8 cellular contexts compared by ENCODE assay signal in genomic region chr7:72829964-72830354, GRCh38. TPM values are rescaled to one million over a fixed set of nuclear protein-coding genes. Genes with fewer than 3 reads are reported as not detected.
DNase-seq lines count a peak whose midpoint lies in the region; TF ChIP-seq lines count a peak whose summit lies in the region.
"Not testable (repeated sequence)": the region's sequence is repeated elsewhere in the genome, so short reads cannot be mapped to it uniquely, and the experiment has no call there.

No MANE protein-coding gene starts in this region.

- WGBS in GM23248 (ENCODE audit: low coverage in 1 of 2, low lambda C conversion rate in 2 of 2, missing lambda C conversion rate in 2 of 2), 2 experiments = 1% methylated on average over 8 of the region's 8 CpGs

- peak; percentile 7 for DNase-seq in DMS79 treated with DMSO at 0.1 percent for 48 hours (lab: John Stamatoyannopoulos, UW)
- DNase-seq in GM23248 = peak; percentile 86
- DNase-seq in M059J (ENCODE audit: low read depth) = peak; percentile 79
- DNase-seq in SK-N-MC (ENCODE audit: low read depth, low spot score) = not testable (repeated sequence)
- DNase-seq in activated naive CD4-positive, alpha-beta T cell treated with Interleukin-2 at 50 U/mL for 16 hours = peak; percentile 44
- peak; percentile 84 for DNase-seq in fibroblast of pulmonary artery (ENCODE audit: low read depth)
- peak in 5 of 6 experiments; percentile 37 to 82 (median 48) for DNase-seq in stimulated activated naive CD4-positive, alpha-beta T cell (lab: John Stamatoyannopoulos, UW)

- H3K79me2 ChIP-seq in GM23248 (ENCODE audit: insufficient read depth) = peaks cover 59% of the 10 kb centered on the region

- peak overlapping the region; percentile 72 for H2AFZ ChIP-seq in GM23248

- H3K4me3 ChIP-seq in GM23248 (peak overlapping the region; percentile 94), SK-N-MC (peak overlapping the region; percentile 91), fibroblast of pulmonary artery (replicated peaks; ENCODE audit: low read depth, low read length) (peak overlapping the region; percentile 65), muscle layer of duodenum (ENCODE audit: low read depth in 1 of 2, low read length in 2 of 2) (peak overlapping the region; percentile 76 to 80)

- peak overlapping the region; percentile 94 for H3K4me2 ChIP-seq in GM23248 (ENCODE audit: unreplicated experiment)

- H3K36me3 ChIP-seq in GM23248 (ENCODE audit: low read depth) (peaks cover 34% of the 10 kb centered on the region), SK-N-MC (ENCODE audit: insufficient read depth, low read length) (peaks cover 26% of the 10 kb centered on the region), muscle layer of duodenum (ENCODE audit: control insufficient read depth in 1 of 2, insufficient read depth in 2 of 2, low read length in 2 of 2) (peaks cover 4 to 25% of the 10 kb centered on the region in 2 donors)

- peak overlapping the region; percentile 98 for H3K9ac ChIP-seq in GM23248
- peak overlapping the region; percentile 79 for H3K9ac ChIP-seq in SK-N-MC (ENCODE audit: insufficient read length)

- H3K9me2 ChIP-seq in GM23248 (ENCODE audit: insufficient read depth) = not testable (repeated sequence)

- not testable (repeated sequence) for H4K20me1 ChIP-seq in GM23248 (ENCODE audit: insufficient read depth)

- H3K4me1 ChIP-seq in GM23248 (ENCODE audit: insufficient read depth) (peaks cover 12% of the 10 kb centered on the region), muscle layer of duodenum (ENCODE audit: control insufficient read depth in 1 of 2, insufficient read depth in 2 of 2, low read length in 2 of 2) (peaks cover 0 to 14% of the 10 kb centered on the region in 2 donors)

- in situ Hi-C loops in GM23248 (cut with MboI) = not testable (repeated sequence)

- H3K27ac ChIP-seq in GM23248 (peak overlapping the region; percentile 98), muscle layer of duodenum (ENCODE audit: low read length) (peak overlapping the region; percentile 94)
- H3K27ac ChIP-seq in SK-N-MC = not testable (repeated sequence)

- H3K9me3 ChIP-seq in GM23248 (ENCODE audit: low read depth); SK-N-MC (ENCODE audit: low read depth, low read length); muscle layer of duodenum (ENCODE audit: control insufficient read depth in 1 of 2, low read length in 2 of 2): not testable (repeated sequence)

- peaks cover 20% of the 10 kb centered on the region for H3F3A ChIP-seq in GM23248 (ENCODE audit: insufficient read depth)

- TF ChIP-seq CTCF in fibroblast of pulmonary artery (IDR thresholded peaks at IDR 0.05; ENCODE audit: low read length, missing control alignments) = peak; percentile 32

- H3K27me3 ChIP-seq in GM23248 (replicated peaks; ENCODE audit: insufficient read depth); muscle layer of duodenum (ENCODE audit: low read depth, low read length): not testable (repeated sequence)

RNA-seq across cellular contexts. Expression of gene TYW1B, which starts 2.0 kb away (rescaled TPM):
- 1.6 TPM in 1 of 2 replicates, not detected in the other for total RNA-seq in GM23248 (2014; rRNA removed; shearing (Covaris generic))
- polyA plus RNA-seq in GM23248 (2016; fragmentation: Nextera tagmentation; extraction: Ambion mirVana) = 0.75 and 0.98 TPM in 2 replicates
- 0.89 and 1.4 TPM in 2 replicates for total RNA-seq in M059J (2014; rRNA removed; shearing (Covaris generic))
